In genomic region chr15:80424381-80424780, GRCh38 we compare ENCODE assay signal across 19 cellular contexts. TPM values are rescaled to one million over a fixed set of nuclear protein-coding genes. Genes with fewer than 3 reads are reported as not detected.
DNase-seq lines count a peak whose midpoint lies in the region; ATAC-seq, FAIRE-seq and TF ChIP-seq lines count a peak whose summit lies in the region.
"Had no signal": no experiment of that assay in that cellular context is flagged by ENCODE, and none has a peak within 500 bp of the region (broad histone marks: within the 10 kb centered on the region; RNA-seq: fewer than 3 reads in every experiment).

No MANE protein-coding gene starts in this region.

- TF ChIP-seq RAD21 in SK-N-SH (IDR thresholded peaks at IDR 0.05; ENCODE audit: low read length), result no peak
- TF ChIP-seq RAD21 in HepG2 (CRISPR knock-in tag; IDR thresholded peaks at IDR 0.05), result no peak

- H3K4me1 ChIP-seq in SK-N-SH (ENCODE audit: control insufficient read depth in 1 of 2, insufficient read depth in 2 of 2, low read depth in 1 of 2, low read length in 1 of 2) (peaks cover 0 to 4% of the 10 kb centered on the region in 2 experiments; a peak in 2 of 4 replicates), PC-3 (ENCODE audit: insufficient read depth, low read length) (peaks cover 20% of the 10 kb centered on the region), HepG2 (ENCODE audit: insufficient read depth, low read length) (no peaks in the 10 kb centered on the region)
- H3K4me1 ChIP-seq in CD8-positive, alpha-beta memory T cell (ENCODE audit: insufficient read depth, low read length), result no peaks in the 10 kb centered on the region

- FAIRE-seq in urothelium cell line (lab: Jason Lieb, UNC) (no peak), frontal cortex (lab: Jason Lieb, UNC) (no peak), HepG2 (lab: Jason Lieb, UNC) (no peak)
- FAIRE-seq: GM12891 had no signal

- no peaks in the 10 kb centered on the region for H3K4me1 Mint-ChIP-seq in CD8-positive, alpha-beta memory T cell

- in situ Hi-C loops in astrocyte of the spinal cord (cut with HindIII; ENCODE audit: low sequenced_read_pairs) (no loop called here), HepG2 (cut with HindIII; ENCODE audit: extremely low pct_ligation_motif_present, low pct_unique_long_range_greater_than_20kb) (no loop called here)

- H3K9ac ChIP-seq in SK-N-SH, result no peak overlapping the region
- no peak overlapping the region for H3K9ac ChIP-seq in PC-3 (ENCODE audit: low read length)
- no peak overlapping the region for H3K9ac ChIP-seq in HepG2 (ENCODE audit: insufficient read depth, low read depth, low read length)
- H3K9ac ChIP-seq: KMS-11 had no signal

- no peaks in the 10 kb centered on the region for H4K20me1 ChIP-seq in SK-N-SH (ENCODE audit: insufficient read depth)
- no peaks in the 10 kb centered on the region for H4K20me1 ChIP-seq in PC-3 (ENCODE audit: low read length)
- H4K20me1 ChIP-seq in HepG2 (ENCODE audit: insufficient read depth, low read length), result no peaks in the 10 kb centered on the region; the same call in 1 of the 2 replicates

- CTCF ChIA-PET in SK-N-SH (lab: Yijun Ruan, JAX), result no interaction called here
- CTCF ChIA-PET in PC-3 (lab: Charles Lee), result no interaction called here
- CTCF ChIA-PET in CD8-positive, alpha-beta memory T cell (lab: Charles Lee), result no interaction called here
- CTCF ChIA-PET in HepG2 (lab: Yijun Ruan, JAX; ENCODE audit: low intra/inter-chr PET ratio, low total read pairs), result no interaction called here

- no peak for DNase-seq in SK-N-SH
- DNase-seq in PC-3, result peak; percentile 97
- peak; percentile 38 for DNase-seq in astrocyte of the spinal cord (ENCODE audit: low read depth, low spot score)
- peak; percentile 64 for DNase-seq in urothelium cell line (ENCODE audit: low spot score)
- DNase-seq in CD8-positive, alpha-beta memory T cell, result no peak
- no peak for DNase-seq in frontal cortex (ENCODE audit: low spot score in 2 of 2)
- no peak for DNase-seq in HepG2 (ENCODE audit: low spot score)
- DNase-seq: C1 segment of cervical spinal cord, COR-L47, NCI-H1417 treated with DMSO at 0.1 percent for 48 hours, NCI-H2029, NCI-H510A treated with DMSO at 0.1 percent for 48 hours had no signal

- H3K36me3 ChIP-seq in SK-N-SH (replicated peaks in 1 of 2; ENCODE audit: control insufficient read depth in 1 of 2, insufficient read depth in 2 of 2, low read length in 1 of 2) (no peaks in the 10 kb centered on the region), PC-3 (ENCODE audit: low read depth, low read length) (no peaks in the 10 kb centered on the region), HepG2 (replicated peaks in 1 of 2; ENCODE audit: control insufficient read depth in 1 of 2, insufficient read depth in 2 of 2, low read length in 2 of 2) (no peaks in the 10 kb centered on the region)
- no peaks in the 10 kb centered on the region for H3K36me3 ChIP-seq in CD8-positive, alpha-beta memory T cell (ENCODE audit: insufficient read depth, low read length)

- POLR2A ChIA-PET in SK-N-SH (lab: Yijun Ruan, JAX) (no interaction called here), PC-3 (lab: Charles Lee; ENCODE audit: unreplicated experiment) (no interaction called here), HepG2 (lab: Yijun Ruan, JAX) (no interaction called here)
- POLR2A ChIA-PET in CD8-positive, alpha-beta memory T cell (lab: Charles Lee), result no interaction called here

- H2AFZ ChIP-seq in SK-N-SH (ENCODE audit: low read depth) (no peak overlapping the region), PC-3 (ENCODE audit: low read length) (0 out of 2 replicates have a peak overlapping the region, but pooled peaks have one; percentile 23), HepG2 (ENCODE audit: low read length) (no peak overlapping the region)

- H3K27me3 ChIP-seq in SK-N-SH (ENCODE audit: insufficient read depth), result no peaks in the 10 kb centered on the region
- no peaks in the 10 kb centered on the region for H3K27me3 ChIP-seq in PC-3 (ENCODE audit: low read length)
- H3K27me3 ChIP-seq in CD8-positive, alpha-beta memory T cell (ENCODE audit: insufficient read depth, low read length, poor library complexity, severe bottlenecking), result no peaks in the 10 kb centered on the region
- H3K27me3 ChIP-seq in HepG2 (ENCODE audit: control insufficient read depth in 1 of 2, insufficient read depth in 2 of 2, low read length in 2 of 2), result peaks cover 0 to 7% of the 10 kb centered on the region in 2 experiments; a peak in 1 of 5 replicates

- H3K9me3 ChIP-seq in SK-N-SH (no peaks in the 10 kb centered on the region), PC-3 (ENCODE audit: low read length) (no peaks in the 10 kb centered on the region), HepG2 (ENCODE audit: low read length) (no peaks in the 10 kb centered on the region)
- H3K9me3 ChIP-seq in CD8-positive, alpha-beta memory T cell (ENCODE audit: low read length), result no peaks in the 10 kb centered on the region

- H3K27me3 Mint-ChIP-seq in CD8-positive, alpha-beta memory T cell, result peaks cover 2 to 8% of the 10 kb centered on the region in 2 donors

- TF ChIP-seq POLR2A in HepG2 (IDR thresholded peaks at IDR 0.05; ENCODE audit: insufficient read depth in 1 of 2, low read depth in 2 of 2, low read length in 2 of 2), result no peak

- no peak overlapping the region for H3K27ac Mint-ChIP-seq in CD8-positive, alpha-beta memory T cell

- TF ChIP-seq EP300 in SK-N-SH (IDR thresholded peaks at IDR 0.05; ENCODE audit: borderline replicate concordance in 1 of 2, low read depth in 1 of 2, low read length in 1 of 2) (no peak), HepG2 (IDR thresholded peaks at IDR 0.05; ENCODE audit: low read depth in 2 of 2, low read length in 2 of 2) (no peak), HepG2 (CRISPR knock-in tag; IDR thresholded peaks at IDR 0.05; ENCODE audit: borderline replicate concordance) (no peak)

- ATAC-seq in SK-N-SH treated with all-trans-retinoic acid at 6 μM for 48 hours (no peak; the same call in 2 of the 3 replicates), PC-3 (peak; percentile 99), HepG2 (no peak)
- ATAC-seq: HCT116 had no signal

- no peaks in the 10 kb centered on the region for H3K36me3 Mint-ChIP-seq in CD8-positive, alpha-beta memory T cell

- intact Hi-C loops in PC-3 (cut with micrococcal nuclease) (loop anchor here (1.0 kb wide), 2 partner anchors 12 to 31 kb away; no protein-coding TSS in a partner anchor), HepG2 (cut with micrococcal nuclease; ENCODE audit: unreplicated experiment) (no loop called here)

- H3K79me2 ChIP-seq in SK-N-SH (ENCODE audit: insufficient read depth) (no peaks in the 10 kb centered on the region; the same call in none of the 2 replicates), PC-3 (ENCODE audit: low read length) (no peaks in the 10 kb centered on the region), HepG2 (ENCODE audit: insufficient read depth, low read length) (no peaks in the 10 kb centered on the region)

- no peak overlapping the region for H3K4me3 Mint-ChIP-seq in CD8-positive, alpha-beta memory T cell

- no TSS peak for BruUV-seq in PC-3 (replicated peaks; lab: Mats Ljungman, UMichigan)
- BruUV-seq in HepG2 (replicated peaks; lab: Mats Ljungman, UMichigan), result no TSS peak

- 100% methylated on average over 2 of the region's 2 CpGs for WGBS in SK-N-SH (ENCODE audit: low lambda C conversion rate)
- 100% methylated on average over 1 of the region's 2 CpGs for WGBS in HepG2 (ENCODE audit: low lambda C conversion rate)

- TF ChIP-seq CTCF in SK-N-SH (IDR thresholded peaks at IDR 0.05), result no peak
- TF ChIP-seq CTCF in PC-3 (conservative IDR thresholded peaks at IDR 0.05; ENCODE audit: low read depth, low read length), result no peak
- no peak for TF ChIP-seq CTCF in astrocyte of the spinal cord (IDR thresholded peaks at IDR 0.05; ENCODE audit: low read depth, low read length)
- TF ChIP-seq CTCF in HepG2 (CRISPR knock-in tag; IDR thresholded peaks at IDR 0.05), result no peak

- H3K4me2 ChIP-seq in SK-N-SH (no peak overlapping the region), PC-3 (ENCODE audit: low read length) (peak overlapping the region; percentile 75), HepG2 (ENCODE audit: low read depth, low read length) (no peak overlapping the region)
- H3K4me2 ChIP-seq: KMS-11 had no signal

- no peaks in the 10 kb centered on the region for H3K9me3 Mint-ChIP-seq in CD8-positive, alpha-beta memory T cell

- H3K9me2 ChIP-seq in SK-N-SH, result no peaks in the 10 kb centered on the region
- H3K9me2 ChIP-seq in PC-3 (replicated peaks; ENCODE audit: low read length), result no peaks in the 10 kb centered on the region

- H3F3A ChIP-seq in SK-N-SH (replicated peaks; ENCODE audit: insufficient read depth), result no peaks in the 10 kb centered on the region
- no peaks in the 10 kb centered on the region for H3F3A ChIP-seq in PC-3 (ENCODE audit: low read length, unreplicated experiment)

- no peak overlapping the region for H3K4me3 ChIP-seq in SK-N-SH (ENCODE audit: low read depth in 2 of 2, low read length in 1 of 2)
- H3K4me3 ChIP-seq in PC-3 (ENCODE audit: low read length), result no peak overlapping the region
- H3K4me3 ChIP-seq in astrocyte of the spinal cord (ENCODE audit: low read depth, low read length), result no peak overlapping the region
- no peak overlapping the region for H3K4me3 ChIP-seq in CD8-positive, alpha-beta memory T cell (ENCODE audit: low read length)
- no peak overlapping the region for H3K4me3 ChIP-seq in HepG2 (replicated peaks in 1 of 3; ENCODE audit: insufficient read depth in 1 of 3, low read depth in 2 of 3, low read length in 3 of 3)

- H3K27ac ChIP-seq in SK-N-SH (ENCODE audit: low read depth in 2 of 2, low read length in 1 of 2), result no peak overlapping the region
- H3K27ac ChIP-seq in PC-3 (ENCODE audit: low read length), result peak overlapping the region; percentile 76
- no peak overlapping the region for H3K27ac ChIP-seq in CD8-positive, alpha-beta memory T cell (ENCODE audit: low read depth, low read length)
- no peak overlapping the region for H3K27ac ChIP-seq in HepG2 (ENCODE audit: extremely low read length, insufficient read depth, low read length)
- H3K27ac ChIP-seq: 22Rv1, KMS-11, RWPE1 had no signal

RNA-seq across cellular contexts. Expression of gene ARNT2, which starts 20.2 kb away (rescaled TPM):
- polyA plus RNA-seq in SK-N-SH (2012; rRNA removed) (14.1 and 17.0 TPM in 2 replicates), HepG2 (2011; rRNA removed) (1.3 and 1.7 TPM in 2 replicates)
- polyA plus RNA-seq in SK-N-SH (2012; cell fraction: cytosol; rRNA removed), result 13.5 and 17.2 TPM in 2 replicates
- polyA plus RNA-seq in SK-N-SH (2012; cell fraction: nucleus; rRNA removed), result 17.9 and 22.5 TPM in 2 replicates
- total RNA-seq in PC-3 (2014; rRNA removed) (0.11 and 0.35 TPM in 2 replicates), frontal cortex (43.2 TPM), HepG2 (2016; rRNA removed; fragmentation: Illumina TruSeq; extraction: Trizol) (0.69 and 1.1 TPM in 2 replicates)
- under 1 TPM; 0.11 to 0.13 TPM for total RNA-seq in CD8-positive, alpha-beta memory T cell
- not detected for polyA plus RNA-seq in CD8-positive, alpha-beta memory T cell
- 0.91 and 1.6 TPM in 2 replicates for total RNA-seq in HepG2 (2016; cell fraction: cytosol; rRNA removed; fragmentation: Illumina TruSeq; extraction: Trizol; ENCODE audit: low read depth)
- 1.0 and 1.2 TPM in 2 replicates for total RNA-seq in HepG2 (2016; cell fraction: insoluble cytoplasmic fraction; rRNA removed; fragmentation: Illumina TruSeq; extraction: Trizol)
- 0.93 and 1.0 TPM in 2 replicates for total RNA-seq in HepG2 (2016; cell fraction: membrane; rRNA removed; fragmentation: Illumina TruSeq; extraction: Trizol)
- total RNA-seq in HepG2 (2016; cell fraction: nucleus; rRNA removed; fragmentation: Illumina TruSeq; extraction: Trizol), result 0.56 and 1.1 TPM in 2 replicates
- 0.94 and 1.1 TPM in 2 replicates for polyA plus RNA-seq in HepG2 (2011; cell fraction: cytosol; rRNA removed)
- 1.3 and 1.4 TPM in 2 replicates for polyA plus RNA-seq in HepG2 (2011; cell fraction: nucleus; rRNA removed)
- 1.2 TPM in 2 replicates for polyA plus RNA-seq in HepG2 (2012)
- 0.83 and 1.2 TPM in 2 replicates for polyA plus RNA-seq in HepG2 (2016; cell fraction: cytosol; fragmentation: Illumina TruSeq; extraction: Trizol; ENCODE audit: low read depth)
- 0.79 and 1.2 TPM in 2 replicates for polyA plus RNA-seq in HepG2 (2016; cell fraction: insoluble cytoplasmic fraction; fragmentation: Illumina TruSeq; extraction: Trizol; ENCODE audit: low read depth)
- 0.91 and 0.98 TPM in 2 replicates for polyA plus RNA-seq in HepG2 (2016; cell fraction: membrane; fragmentation: Illumina TruSeq; extraction: Trizol; ENCODE audit: low read depth)
- 0.83 and 1.7 TPM in 2 replicates for polyA plus RNA-seq in HepG2 (2016; cell fraction: nucleus; fragmentation: Illumina TruSeq; extraction: Trizol; ENCODE audit: insufficient read depth, low read depth)
- polyA minus RNA-seq in HepG2 (2011; rRNA and poly(A)+ RNA removed; ENCODE audit: low replicate concordance), result 2.0 and 2.2 TPM in 2 replicates
- 0.97 and 1.1 TPM in 2 replicates for polyA minus RNA-seq in HepG2 (2011; cell fraction: cytosol; rRNA and poly(A)+ RNA removed)
- 1.3 and 2.6 TPM in 2 replicates for polyA minus RNA-seq in HepG2 (2011; cell fraction: nucleus; rRNA and poly(A)+ RNA removed)
- total RNA-seq: G401 had no signal

Comparison
In these comparisons a context has a peak if more than half of its experiments do, and no peak if none do; other contexts are left out.
1. DNase-seq: peak in PC-3 (single experiment), astrocyte of the spinal cord (single experiment) and urothelium cell line (single experiment); none in SK-N-SH (single experiment), CD8-positive, alpha-beta memory T cell (0 of 5), frontal cortex (0 of 2) and HepG2 (single experiment).
2. RNA of gene ARNT2, which starts 20.2 kb away (total RNA-seq): 43.2 TPM in frontal cortex (single experiment); 0.56 to 1.6 TPM in HepG2, 0.11 to 0.13 TPM in CD8-positive, alpha-beta memory T cell and 0.11 to 0.35 TPM in PC-3; every median in the first group is over 10 times any median in the second.
3. Of the 25 proteins assayed by ChIP-seq in both HepG2 and SK-N-SH: peak only in HepG2: none; only in SK-N-SH: PBX3; in both: none; in neither: 24.